ENCODE assay signal across 35 cellular contexts in the genomic region with DNA sequence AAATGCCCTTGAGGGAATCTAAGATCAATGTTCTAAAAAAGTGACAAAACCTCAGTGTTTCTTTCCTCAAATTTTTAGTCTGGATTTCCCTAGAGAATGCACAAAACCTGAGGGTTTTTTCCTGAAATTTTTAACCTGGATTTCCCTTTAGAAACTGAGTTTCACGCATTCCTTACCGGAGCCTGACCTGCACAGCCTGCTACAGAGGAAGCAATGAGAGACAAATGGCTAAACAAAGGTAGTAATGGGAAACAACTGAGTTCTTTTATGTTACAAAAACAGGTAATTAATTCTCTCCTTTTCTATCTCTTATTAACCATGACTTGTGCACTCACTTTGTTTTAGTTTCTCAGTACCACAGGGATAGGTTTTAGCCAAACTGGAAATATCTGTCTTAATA.
"Had no signal": no experiment of that assay in that cellular context is flagged by ENCODE, and none has a peak within 500 bp of the region (broad histone marks: within the 10 kb centered on the region; RNA-seq: fewer than 3 reads in every experiment).

No MANE protein-coding gene starts in this region.

- DNase-seq: Kasumi-1, MG63, MM.1S, MV-4-11, NCI-H1048, NCI-H1092, NCI-H1092 treated with DMSO at 0.1 percent for 48 hours, NCI-H1105, NCI-H1105 treated with DMSO at 0.1 percent for 48 hours, NCI-H1417, NCI-H1417 treated with DMSO at 0.1 percent for 48 hours, NCI-H1436, NCI-H1436 treated with DMSO at 0.1 percent for 48 hours, NCI-H146, NCI-H1694, NCI-H1694 treated with DMSO at 0.1 percent for 48 hours, NCI-H187, NCI-H187 treated with DMSO at 0.1 percent for 48 hours, NCI-H1930, NCI-H2029, NCI-H2029 treated with DMSO at 0.1 percent for 48 hours, NCI-H2081, NCI-H2081 treated with DMSO at 0.1 percent for 48 hours, NCI-H2107, NCI-H2171, NCI-H2171 treated with DMSO at 0.1 percent for 48 hours, NCI-H2227 treated with DMSO at 0.1 percent for 48 hours, NCI-H226, NCI-H345, NCI-H446, NCI-H446 treated with DMSO at 0.1 percent for 48 hours, NCI-H510A, NCI-H510A treated with DMSO at 0.1 percent for 48 hours, NCI-H524, NCI-H524 treated with DMSO at 0.1 percent for 48 hours had no signal

- H3K27me3 ChIP-seq: MG63 had no signal

- H3K36me3 ChIP-seq: MG63 had no signal

- H3K9me3 ChIP-seq: MG63 had no signal

- H3K4me3 ChIP-seq: MG63 had no signal
